8 cellular contexts compared by ENCODE assay signal in genomic region chr1:44407430-44408180, GRCh38. TPM values are rescaled to one million over a fixed set of nuclear protein-coding genes. Genes with fewer than 3 reads are reported as not detected.
DNase-seq lines count a peak whose midpoint lies in the region; ATAC-seq and TF ChIP-seq lines count a peak whose summit lies in the region.

No MANE protein-coding gene starts in this region.

- H3K27ac ChIP-seq in ectodermal cell (ENCODE audit: insufficient read depth, low read depth, low read length, poor library complexity, severe bottlenecking) (no peak overlapping the region), neural cell (ENCODE audit: low read length) (no peak overlapping the region)

- H3K4me3 ChIP-seq in ectodermal cell (ENCODE audit: insufficient read depth, low read depth, low read length) (peak overlapping the region; percentile 56), neural cell (ENCODE audit: low read length) (peak overlapping the region; percentile 44)

- H3K9me3 ChIP-seq in ectodermal cell (ENCODE audit: control insufficient read depth, low read length) = no peaks in the 10 kb centered on the region
- H3K9me3 ChIP-seq in neural cell (ENCODE audit: low read length) = no peaks in the 10 kb centered on the region

- no peak for TF ChIP-seq CTCF in neural cell (IDR thresholded peaks at IDR 0.05; ENCODE audit: poor library complexity, severe bottlenecking)

- no peaks in the 10 kb centered on the region for H3K79me2 ChIP-seq in neural cell (replicated peaks; ENCODE audit: insufficient read depth, low read length)

- TF ChIP-seq RAD21 in neural cell (conservative IDR thresholded peaks at IDR 0.05) = no peak

- H3K9ac ChIP-seq in neural cell (ENCODE audit: low read length) = no peak overlapping the region

- TF ChIP-seq EP300 in neural cell (conservative IDR thresholded peaks at IDR 0.05; ENCODE audit: poor library complexity, severe bottlenecking) = no peak

- no peak overlapping the region for H2AFZ ChIP-seq in neural cell (ENCODE audit: low read depth, low read length)

- H3F3A ChIP-seq in neural cell (ENCODE audit: insufficient read depth, low read length, poor library complexity, severe bottlenecking) = no peaks in the 10 kb centered on the region

- no peak for TF ChIP-seq POLR2A in GM18505 (IDR thresholded peaks at IDR 0.05; ENCODE audit: borderline replicate concordance, extremely low read depth, insufficient read depth, insufficient read length)

- H3K27me3 ChIP-seq in ectodermal cell (ENCODE audit: control insufficient read depth, insufficient read depth, low read length, poor library complexity, severe bottlenecking) (peaks cover 76% of the 10 kb centered on the region), neural cell (ENCODE audit: insufficient read depth, low read depth, low read length) (peaks cover 74% of the 10 kb centered on the region)

- DNase-seq in D341Med (ENCODE audit: low spot score) (peak; percentile 53), NCI-H526 (lab: John Stamatoyannopoulos, UW) (peak; percentile 77 to 88), NK-92 (lab: John Stamatoyannopoulos, UW; ENCODE audit: unreplicated experiment) (no peak)

- ATAC-seq in HG02610 (IDR thresholded peaks at IDR 0.05; ENCODE audit: unreplicated experiment) (no peak), GM18505 (IDR thresholded peaks at IDR 0.05; ENCODE audit: unreplicated experiment) (no peak), HG02852 (IDR thresholded peaks at IDR 0.05; ENCODE audit: unreplicated experiment) (no peak)

- no peaks in the 10 kb centered on the region for H3K9me2 ChIP-seq in neural cell (ENCODE audit: insufficient read depth, low read length)

- H3K4me1 ChIP-seq in ectodermal cell (ENCODE audit: control insufficient read depth, insufficient read depth, low read length) = peaks cover 5% of the 10 kb centered on the region

- 0 to 1% methylated on average over 83 of the region's 83 CpGs for WGBS in ectodermal cell, 2 experiments

- no peaks in the 10 kb centered on the region for H3K36me3 ChIP-seq in ectodermal cell (ENCODE audit: control insufficient read depth, insufficient read depth, low read length)
- H3K36me3 ChIP-seq in neural cell (ENCODE audit: insufficient read depth, low read length) = no peaks in the 10 kb centered on the region

- no peak overlapping the region for H3K4me2 ChIP-seq in neural cell (ENCODE audit: low read length)

- H4K20me1 ChIP-seq in neural cell (ENCODE audit: insufficient read depth) = no peaks in the 10 kb centered on the region

TF ChIP-seq in neural cell, 6 proteins besides CTCF, POLR2A, EP300 and RAD21:
- TF ChIP-seq MXI1 (conservative IDR thresholded peaks at IDR 0.05; ENCODE audit: poor library complexity, severe bottlenecking) (no peak), POLR2AphosphoS5 (IDR thresholded peaks at IDR 0.05) (peak; percentile 36), SMC3 (conservative IDR thresholded peaks at IDR 0.05; ENCODE audit: poor library complexity) (no peak), TAF1 (IDR thresholded peaks at IDR 0.05; ENCODE audit: low read depth) (no peak), REST (IDR thresholded peaks at IDR 0.05; ENCODE audit: borderline replicate concordance) (no peak), EZH2 (IDR thresholded peaks at IDR 0.05; ENCODE audit: borderline replicate concordance, insufficient read depth, low read length, poor library complexity, severe bottlenecking) (peak; percentile 42)

RNA-seq across cellular contexts. Expression of gene RNF220, which starts 2.5 kb away (rescaled TPM):
- polyA plus RNA-seq in ectodermal cell (2013, experiment 1 of 4) = 112 TPM
- 93.8 TPM for polyA plus RNA-seq in ectodermal cell (2013, experiment 2 of 4)
- polyA plus RNA-seq in ectodermal cell (2013, experiment 3 of 4) = 83.3 TPM
- polyA plus RNA-seq in ectodermal cell (2013, experiment 4 of 4) = 88.2 TPM
- polyA plus RNA-seq in neural cell = 142 and 161 TPM in 2 replicates
- polyA minus RNA-seq in neural cell = 75.6 and 76.2 TPM in 2 replicates

RNA-seq across cellular contexts. Expression of gene ERI3, which starts 52.5 kb away (rescaled TPM):
- polyA plus RNA-seq in ectodermal cell (2013, experiment 1 of 4) = 67.3 TPM
- 69.4 TPM for polyA plus RNA-seq in ectodermal cell (2013, experiment 2 of 4)
- polyA plus RNA-seq in ectodermal cell (2013, experiment 3 of 4) = 62.8 TPM
- 70.2 TPM for polyA plus RNA-seq in ectodermal cell (2013, experiment 4 of 4)
- polyA plus RNA-seq in neural cell = 92.5 and 109 TPM in 2 replicates
- 54.8 and 57.2 TPM in 2 replicates for polyA minus RNA-seq in neural cell
